ENCODE assay signal across 8 cellular contexts in the genomic region with DNA sequence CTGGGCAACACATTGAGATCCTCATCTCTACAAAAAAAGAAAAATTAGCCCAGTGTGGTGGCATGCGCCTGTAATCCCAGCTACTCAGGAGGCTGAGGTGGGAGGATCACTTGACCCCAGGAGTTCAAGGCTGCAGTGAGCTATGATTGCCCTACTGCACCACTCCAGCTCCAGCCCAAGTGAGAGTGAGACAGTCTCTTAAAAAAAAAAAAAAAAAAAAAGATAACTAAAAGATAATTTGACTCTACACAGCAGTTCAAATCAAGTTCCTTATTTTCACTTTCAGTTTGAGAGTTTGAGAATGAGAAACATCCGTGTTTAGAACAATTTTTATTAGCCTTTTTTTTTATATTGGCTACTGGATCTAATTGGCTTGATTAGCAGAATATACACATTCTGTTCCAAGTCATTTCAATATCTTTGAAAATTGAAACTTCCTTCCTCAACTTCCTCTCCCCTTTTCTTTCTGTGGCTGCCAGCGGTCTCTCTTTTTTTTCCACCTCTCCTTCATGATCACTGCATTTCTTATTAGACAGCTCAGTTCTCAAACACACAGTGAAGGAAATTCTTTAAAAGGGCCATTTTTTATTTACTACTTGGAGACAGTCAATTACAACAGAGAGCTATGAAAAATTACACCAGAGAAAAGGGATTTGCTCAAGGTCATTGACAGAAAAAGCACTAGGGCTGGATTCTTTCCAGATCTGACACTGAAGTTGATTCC. TPM values are rescaled to one million over a fixed set of nuclear protein-coding genes. Genes with fewer than 3 reads are reported as not detected.
DNase-seq lines count a peak whose midpoint lies in the region; ATAC-seq and TF ChIP-seq lines count a peak whose summit lies in the region.

No MANE protein-coding gene starts in this region.

- H3K36me3 ChIP-seq in parathyroid adenoma (ENCODE audit: control insufficient read depth, insufficient read depth, low read length) = no peaks in the 10 kb centered on the region

- intact Hi-C loops in dorsolateral prefrontal cortex (cut with DNase I) = no loop called here

- peak; percentile 70 for DNase-seq in NOMO-1 treated with DMSO at 0.1 percent for 48 hours (lab: John Stamatoyannopoulos, UW; ENCODE audit: unreplicated experiment)
- DNase-seq in dorsolateral prefrontal cortex = no peak
- no peak for DNase-seq in RKO (ENCODE audit: low spot score)
- no peak for DNase-seq in NCI-H2107 treated with DMSO at 0.1 percent for 48 hours (lab: John Stamatoyannopoulos, UW; ENCODE audit: unreplicated experiment)
- DNase-seq in stimulated activated CD4-positive, alpha-beta T cell treated with anti-CD3 and anti-CD28 coated beads, Interleukin-2, amount 100 ng/mL, for 48 hours = no peak

- peak overlapping the region; percentile 63 for H2AFZ ChIP-seq in parathyroid adenoma

- H3K4me3 ChIP-seq in GM08714 (ENCODE audit: low read length) = peak overlapping the region; percentile 49; the same call in 1 of the 2 replicates
- H3K4me3 ChIP-seq in dorsolateral prefrontal cortex = peak overlapping the region in 39 of 59 donors; percentile 0 to 49 (median 22)
- peak overlapping the region; percentile 43 for H3K4me3 ChIP-seq in parathyroid adenoma (ENCODE audit: low read depth, low read length)

- peaks cover 7% of the 10 kb centered on the region for H3K4me1 ChIP-seq in parathyroid adenoma

- peak overlapping the region in 27 of 59 donors; percentile 21 to 76 (median 43) for H3K27ac ChIP-seq in dorsolateral prefrontal cortex
- peak overlapping the region; percentile 65 for H3K27ac ChIP-seq in parathyroid adenoma

- peak overlapping the region; percentile 66 for H3K4me2 ChIP-seq in parathyroid adenoma (ENCODE audit: low read length)

- no peaks in the 10 kb centered on the region for H3K79me2 ChIP-seq in parathyroid adenoma

- no peaks in the 10 kb centered on the region for H3K9me3 ChIP-seq in parathyroid adenoma (ENCODE audit: control insufficient read depth, low read length)

- TF ChIP-seq CTCF in dorsolateral prefrontal cortex (IDR thresholded peaks at IDR 0.05 in 54 of 56, conservative IDR thresholded peaks at IDR 0.05 in 2 of 56; ENCODE audit: low read depth in 1 of 56, partially characterized antibody in 56 of 56) (no peak), parathyroid adenoma (IDR thresholded peaks at IDR 0.05) (no peak)

- H3K9ac ChIP-seq in parathyroid adenoma = no peak overlapping the region

- no peak for ATAC-seq in GM19351 (IDR thresholded peaks at IDR 0.05; ENCODE audit: unreplicated experiment)

- no peaks in the 10 kb centered on the region for H3K27me3 ChIP-seq in dorsolateral prefrontal cortex
- H3K27me3 ChIP-seq in parathyroid adenoma (ENCODE audit: control insufficient read depth, insufficient read depth, low read length) = no peaks in the 10 kb centered on the region

RNA-seq across cellular contexts. Expression of gene ACSF2, which starts 4.5 kb away (rescaled TPM):
- 10 to 100 TPM in 114 of 120 experiments, 1 to 10 TPM in 6; 7.3 to 47.1 (median 17.3) TPM for total RNA-seq in dorsolateral prefrontal cortex

RNA-seq across cellular contexts. Expression of gene LRRC59, which starts 24.1 kb away (rescaled TPM):
- 10 to 100 TPM; 26.1 to 54.3 (median 38.0) TPM for total RNA-seq in dorsolateral prefrontal cortex

RNA-seq across cellular contexts. Expression of gene CHAD, which starts 47.2 kb away (rescaled TPM):
- 10 to 100 TPM in 3 of 120 experiments, 1 to 10 TPM in 115, under 1 TPM in 2; 0.77 to 12.8 (median 3.5) TPM for total RNA-seq in dorsolateral prefrontal cortex

RNA-seq across cellular contexts. Expression of gene EME1, which starts 48.4 kb away (rescaled TPM):
- total RNA-seq in dorsolateral prefrontal cortex = 1 to 10 TPM in 73 of 120 experiments, under 1 TPM in 36, not detected in 11; 0.19 to 4.9 (median 1.3) TPM

RNA-seq across cellular contexts. Expression of gene MRPL27, which starts 48.5 kb away (rescaled TPM):
- total RNA-seq in dorsolateral prefrontal cortex = 10 to 100 TPM; 38.9 to 85.2 (median 61.6) TPM
